Comparison of ENCODE assay signal across 9 cellular contexts in the genomic region with DNA sequence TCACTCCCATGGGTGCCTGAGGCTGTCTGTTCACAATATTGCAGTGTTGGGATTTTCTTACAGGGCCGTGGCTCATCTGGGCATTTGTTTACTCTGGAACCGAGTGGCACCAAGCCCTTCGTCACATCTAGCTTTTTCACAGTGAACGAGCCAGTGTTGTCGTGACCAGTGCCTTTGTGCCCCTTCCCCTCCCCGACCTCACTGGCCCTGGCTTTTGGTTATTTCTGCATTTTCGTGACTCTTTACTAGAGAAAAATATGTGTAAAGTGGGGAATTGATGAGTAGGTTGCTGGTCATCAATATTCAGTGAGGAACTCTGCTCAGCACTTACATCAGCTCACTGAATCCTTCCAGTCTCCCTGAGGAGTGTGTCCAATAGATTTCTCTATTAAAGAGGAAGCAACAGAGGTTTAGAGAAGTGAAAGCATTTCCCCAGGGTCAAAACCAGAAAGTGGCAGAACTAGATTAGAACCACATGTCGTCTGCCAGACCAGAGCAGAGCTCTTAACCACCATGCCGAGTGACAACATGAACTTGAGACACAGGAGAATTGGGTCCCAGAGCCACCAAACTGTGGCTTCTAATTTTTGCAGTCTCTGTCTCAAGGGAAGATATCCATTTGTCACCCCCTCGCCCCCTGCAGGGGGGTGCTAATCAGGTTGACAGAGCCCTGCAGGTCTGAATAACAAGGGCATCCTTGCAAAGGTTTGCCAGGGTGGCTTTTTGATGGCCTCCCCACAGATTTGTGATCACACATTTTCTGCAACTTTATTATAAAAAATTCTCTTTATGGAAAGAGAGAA.
A peak's percentile ranks its signal among the peaks of the same experiment; 100 is the strongest.
DNase-seq lines count a peak whose midpoint lies in the region; ATAC-seq and TF ChIP-seq lines count a peak whose summit lies in the region.
"Had no signal": no experiment of that assay in that cellular context is flagged by ENCODE, and none has a peak within 500 bp of the region (broad histone marks: within the 10 kb centered on the region; RNA-seq: fewer than 3 reads in every experiment).

No MANE protein-coding gene starts in this region.

- no peak overlapping the region for H3K4me3 ChIP-seq in BLaER1
- H3K4me3 ChIP-seq in GM23338: no peak overlapping the region
- H3K4me3 ChIP-seq in PC-9: no peak overlapping the region
- no peak overlapping the region for H3K4me3 ChIP-seq in prostate gland
- H3K4me3 ChIP-seq: ascending aorta had no signal

- H3K27me3 ChIP-seq in BLaER1 (no peaks in the 10 kb centered on the region), GM23338 (ENCODE audit: insufficient read depth) (no peaks in the 10 kb centered on the region), PC-9 (ENCODE audit: insufficient read depth, low read depth) (peaks cover 22% of the 10 kb centered on the region), prostate gland (replicated peaks; ENCODE audit: insufficient read depth) (no peaks in the 10 kb centered on the region)
- H3K27me3 ChIP-seq: ascending aorta had no signal

- H3K36me3 ChIP-seq in BLaER1: no peaks in the 10 kb centered on the region
- no peaks in the 10 kb centered on the region for H3K36me3 ChIP-seq in GM23338 (ENCODE audit: insufficient read depth)
- H3K36me3 ChIP-seq in PC-9 (ENCODE audit: low read depth): no peaks in the 10 kb centered on the region
- no peaks in the 10 kb centered on the region for H3K36me3 ChIP-seq in prostate gland
- H3K36me3 ChIP-seq: ascending aorta had no signal

- H3K9ac ChIP-seq in BLaER1: no peak overlapping the region

- no peaks in the 10 kb centered on the region for H3K9me3 Mint-ChIP-seq in GM23338
- H3K9me3 Mint-ChIP-seq in immature natural killer cell: no peaks in the 10 kb centered on the region

- no peak for TF ChIP-seq CTCF in GM23338 (conservative IDR thresholded peaks at IDR 0.05; ENCODE audit: low read depth in 2 of 2)
- no peak for TF ChIP-seq CTCF in PC-9 (conservative IDR thresholded peaks at IDR 0.05)
- no peak for TF ChIP-seq CTCF in prostate gland (IDR thresholded peaks at IDR 0.05)

- H3K4me2 ChIP-seq in BLaER1 (peak overlapping the region; percentile 75), GM23338 (peak overlapping the region; percentile 48; the same call in 1 of the 2 replicates), PC-9 (0 out of 2 replicates have a peak overlapping the region, but pooled peaks have one; percentile 6)

- H3K9me2 ChIP-seq in GM23338 (ENCODE audit: insufficient read depth) (no peaks in the 10 kb centered on the region), PC-9 (ENCODE audit: insufficient read depth) (no peaks in the 10 kb centered on the region)

- H3K36me3 Mint-ChIP-seq in GM23338 (ENCODE audit: low read depth) (no peaks in the 10 kb centered on the region), immature natural killer cell (peaks cover 5 to 10% (median 8%) of the 10 kb centered on the region in 3 donors)

- H3K27ac ChIP-seq in BLaER1: no peak overlapping the region
- no peak overlapping the region for H3K27ac ChIP-seq in GM23338 (ENCODE audit: low read depth)
- no peak overlapping the region for H3K27ac ChIP-seq in PC-9
- H3K27ac ChIP-seq in prostate gland: no peak overlapping the region
- H3K27ac ChIP-seq: ascending aorta had no signal

- CTCF ChIA-PET in PC-9 (lab: Charles Lee): no interaction called here

- DNase-seq in GM23338 (ENCODE audit: low spot score): peak; percentile 25
- DNase-seq in PC-9: no peak
- peak; percentile 12 to 19 (median 19) for DNase-seq in immature natural killer cell
- DNase-seq in prostate gland (ENCODE audit: low spot score): no peak
- DNase-seq in stimulated activated naive CD4-positive, alpha-beta T cell (lab: John Stamatoyannopoulos, UW): no peak
- no peak for DNase-seq in NK-92 treated with Interleukin-12 subunit alpha and Interleukin-12 subunit beta, amount 100 ng/mL, for 24 hours (lab: John Stamatoyannopoulos, UW)

- H3K27me3 Mint-ChIP-seq in GM23338 (ENCODE audit: insufficient read depth, low read depth, poor library complexity): peaks cover 1% of the 10 kb centered on the region
- peaks cover 0 to 2% (median 0%) of the 10 kb centered on the region in 3 donors for H3K27me3 Mint-ChIP-seq in immature natural killer cell (ENCODE audit: low read depth in 3 of 3)

- POLR2A ChIA-PET in PC-9 (lab: Charles Lee; ENCODE audit: unreplicated experiment): no interaction called here

- H3K79me2 ChIP-seq in GM23338 (replicated peaks; ENCODE audit: insufficient read depth): no peaks in the 10 kb centered on the region
- no peaks in the 10 kb centered on the region for H3K79me2 ChIP-seq in PC-9 (ENCODE audit: low read depth)

- H4K20me1 ChIP-seq in BLaER1 (no peaks in the 10 kb centered on the region), GM23338 (replicated peaks; ENCODE audit: insufficient read depth) (no peaks in the 10 kb centered on the region), PC-9 (ENCODE audit: insufficient read depth) (no peaks in the 10 kb centered on the region)

- H3K4me1 Mint-ChIP-seq in GM23338: peaks cover 22% of the 10 kb centered on the region
- peaks cover 23 to 28% of the 10 kb centered on the region in 2 donors for H3K4me1 Mint-ChIP-seq in immature natural killer cell

- H3K9me3 ChIP-seq in BLaER1 (peaks cover 9% of the 10 kb centered on the region; the same call in 1 of the 2 replicates), PC-9 (ENCODE audit: insufficient read depth, low read depth) (no peaks in the 10 kb centered on the region), prostate gland (no peaks in the 10 kb centered on the region)
- H3K9me3 ChIP-seq: ascending aorta had no signal

- H3F3A ChIP-seq in GM23338 (replicated peaks; ENCODE audit: low read depth) (no peaks in the 10 kb centered on the region), PC-9 (ENCODE audit: insufficient read depth, low read depth) (no peaks in the 10 kb centered on the region)

- no TSS peak for BruUV-seq in PC-9 (replicated peaks; lab: Mats Ljungman, UMichigan)

- TF ChIP-seq POLR2A in prostate gland (IDR thresholded peaks at IDR 0.05): no peak

- H3K27ac Mint-ChIP-seq in GM23338 (no peak overlapping the region), immature natural killer cell (peak overlapping the region in 5 of 6 donors; percentile 18 to 63 (median 53))

- H2AFZ ChIP-seq in GM23338: no peak overlapping the region; the same call in 1 of the 2 replicates
- H2AFZ ChIP-seq in PC-9: 0 out of 2 replicates have a peak overlapping the region, but pooled peaks have one; percentile 4

- intact Hi-C loops in PC-9 (cut with micrococcal nuclease; ENCODE audit: unreplicated experiment): no loop called here
- intact Hi-C loops in prostate gland (cut with DNase I): no loop called here

- H3K4me1 ChIP-seq in BLaER1 (peaks cover 34% of the 10 kb centered on the region), GM23338 (ENCODE audit: insufficient read depth) (peaks cover 28% of the 10 kb centered on the region), PC-9 (replicated peaks; ENCODE audit: insufficient read depth) (no peaks in the 10 kb centered on the region), prostate gland (replicated peaks) (no peaks in the 10 kb centered on the region)
- H3K4me1 ChIP-seq: ascending aorta had no signal

- H3K4me3 Mint-ChIP-seq in GM23338 (no peak overlapping the region), immature natural killer cell (peak overlapping the region in 4 of 5 donors; percentile 12 to 47 (median 42))

- 54% methylated on average over 10 of the region's 10 CpGs for WGBS in prostate gland

- ATAC-seq in GM23338 (peak; percentile 41; the same call in 2 of the 3 replicates), HG02840 (IDR thresholded peaks at IDR 0.05; ENCODE audit: low FRiP score, unreplicated experiment) (no peak)

TF ChIP-seq in GM23338, 12 proteins besides CTCF, POLR2A, EP300 and RAD21 (continues in another document):
- TF ChIP-seq EZH2 (IDR thresholded peaks at IDR 0.05; ENCODE audit: low read depth, unreplicated experiment): no peak
- TF ChIP-seq, protein P1, sequence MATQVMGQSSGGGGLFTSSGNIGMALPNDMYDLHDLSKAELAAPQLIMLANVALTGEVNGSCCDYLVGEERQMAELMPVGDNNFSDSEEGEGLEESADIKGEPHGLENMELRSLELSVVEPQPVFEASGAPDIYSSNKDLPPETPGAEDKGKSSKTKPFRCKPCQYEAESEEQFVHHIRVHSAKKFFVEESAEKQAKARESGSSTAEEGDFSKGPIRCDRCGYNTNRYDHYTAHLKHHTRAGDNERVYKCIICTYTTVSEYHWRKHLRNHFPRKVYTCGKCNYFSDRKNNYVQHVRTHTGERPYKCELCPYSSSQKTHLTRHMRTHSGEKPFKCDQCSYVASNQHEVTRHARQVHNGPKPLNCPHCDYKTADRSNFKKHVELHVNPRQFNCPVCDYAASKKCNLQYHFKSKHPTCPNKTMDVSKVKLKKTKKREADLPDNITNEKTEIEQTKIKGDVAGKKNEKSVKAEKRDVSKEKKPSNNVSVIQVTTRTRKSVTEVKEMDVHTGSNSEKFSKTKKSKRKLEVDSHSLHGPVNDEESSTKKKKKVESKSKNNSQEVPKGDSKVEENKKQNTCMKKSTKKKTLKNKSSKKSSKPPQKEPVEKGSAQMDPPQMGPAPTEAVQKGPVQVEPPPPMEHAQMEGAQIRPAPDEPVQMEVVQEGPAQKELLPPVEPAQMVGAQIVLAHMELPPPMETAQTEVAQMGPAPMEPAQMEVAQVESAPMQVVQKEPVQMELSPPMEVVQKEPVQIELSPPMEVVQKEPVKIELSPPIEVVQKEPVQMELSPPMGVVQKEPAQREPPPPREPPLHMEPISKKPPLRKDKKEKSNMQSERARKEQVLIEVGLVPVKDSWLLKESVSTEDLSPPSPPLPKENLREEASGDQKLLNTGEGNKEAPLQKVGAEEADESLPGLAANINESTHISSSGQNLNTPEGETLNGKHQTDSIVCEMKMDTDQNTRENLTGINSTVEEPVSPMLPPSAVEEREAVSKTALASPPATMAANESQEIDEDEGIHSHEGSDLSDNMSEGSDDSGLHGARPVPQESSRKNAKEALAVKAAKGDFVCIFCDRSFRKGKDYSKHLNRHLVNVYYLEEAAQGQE (IDR thresholded peaks at IDR 0.05; ENCODE audit: unreplicated experiment): no peak
- no peak for TF ChIP-seq STAT1 (IDR thresholded peaks at IDR 0.05; ENCODE audit: unreplicated experiment)
- TF ChIP-seq ZNF331 (CRISPR knock-in tag; IDR thresholded peaks at IDR 0.05; ENCODE audit: low read depth): no peak
- TF ChIP-seq POLR2AphosphoS5 (IDR thresholded peaks at IDR 0.05; ENCODE audit: low read depth): no peak
- TF ChIP-seq ZNF114 (CRISPR knock-in tag; IDR thresholded peaks at IDR 0.05): no peak
- no peak for TF ChIP-seq JUNB (IDR thresholded peaks at IDR 0.05; ENCODE audit: unreplicated experiment)
- TF ChIP-seq CREB1 (CRISPR knock-in tag; IDR thresholded peaks at IDR 0.05; ENCODE audit: low read depth): no peak

Comparison
In these comparisons a context has a peak if more than half of its experiments do, and no peak if none do; other contexts are left out.
1. H3K4me2 ChIP-seq: peak in every context shown above with its lines; median percentile 75 in BLaER1; 48 in GM23338; 6 in PC-9.
2. DNase-seq: peak in GM23338 (single experiment) and immature natural killer cell (3 of 3); none in PC-9 (0 of 2), prostate gland (single experiment), stimulated activated naive CD4-positive, alpha-beta T cell (0 of 6) and NK-92 treated with Interleukin-12 subunit alpha and Interleukin-12 subunit beta, amount 100 ng/mL, for 24 hours (single experiment).